Comparison of ENCODE assay signal across 1 cellular context in the genomic region with DNA sequence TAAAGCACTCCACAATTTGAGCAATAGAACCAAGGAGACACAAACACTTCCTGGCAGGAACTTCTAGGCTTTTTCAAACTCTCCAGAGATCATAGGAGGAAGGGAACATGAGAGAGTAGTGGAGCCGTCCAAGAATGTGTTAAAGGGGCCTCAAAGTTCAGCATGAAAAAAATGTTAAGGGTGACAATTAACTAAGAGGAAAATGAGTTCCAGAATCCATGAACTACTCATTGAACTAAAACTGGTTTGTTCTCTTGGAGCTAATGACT.
TF ChIP-seq lines count a peak whose summit lies in the region.

No MANE protein-coding gene starts in this region.

TF ChIP-seq in GM23338, 12 proteins besides CTCF, POLR2A, EP300 and RAD21 (continued from another document):
- TF ChIP-seq ZNF331 (CRISPR knock-in tag; IDR thresholded peaks at IDR 0.05; ENCODE audit: low read depth) (no peak), NANOG (IDR thresholded peaks at IDR 0.05; ENCODE audit: borderline replicate concordance) (no peak), EZH2 (IDR thresholded peaks at IDR 0.05; ENCODE audit: low read depth, unreplicated experiment) (no peak)
